In genomic region chr14:20327005-20327869, GRCh38 we compare ENCODE assay signal across 8 cellular contexts. TPM values are rescaled to one million over a fixed set of nuclear protein-coding genes. Genes with fewer than 3 reads are reported as not detected.
DNase-seq lines count a peak whose midpoint lies in the region; ATAC-seq and TF ChIP-seq lines count a peak whose summit lies in the region.

No MANE protein-coding gene starts in this region.

- peaks cover 0 to 68% (median 24%) of the 10 kb centered on the region in 9 donors for H3K36me3 ChIP-seq in heart right ventricle

- H3K36me3 Mint-ChIP-seq in activated naive CD4-positive, alpha-beta T cell treated with anti-CD3 and anti-CD28 coated beads, Interleukin-2, amount 10 ng/mL, durations not matched to agents 7 days and 5 days, result peaks cover 30% of the 10 kb centered on the region
- H3K36me3 Mint-ChIP-seq in activated naive CD8-positive, alpha-beta T cell treated with anti-CD3 and anti-CD28 coated beads for 36 hours, result peaks cover 42% of the 10 kb centered on the region

- intact Hi-C loops in heart right ventricle (cut with DNase I), result loop anchor here in 7 of 10 donors (1.0 to 10.0 kb wide), 9 partner anchors 16 to 360 kb away; partner anchors contain the start of genes PARP2 (in 2 of the 7), ANG (in 1 of the 7) and RNASE4 (in 1 of the 7)

- peak; percentile 57 for ATAC-seq in HG03342 (IDR thresholded peaks at IDR 0.05; ENCODE audit: unreplicated experiment)
- peak in 3 of 8 donors; percentile 54 to 64 (median 55) for ATAC-seq in heart right ventricle
- no peak for ATAC-seq in HG02981 (IDR thresholded peaks at IDR 0.05; ENCODE audit: unreplicated experiment)

- no peaks in the 10 kb centered on the region for H3K27me3 Mint-ChIP-seq in activated naive CD4-positive, alpha-beta T cell treated with anti-CD3 and anti-CD28 coated beads, Interleukin-2, amount 10 ng/mL, durations not matched to agents 7 days and 5 days
- H3K27me3 Mint-ChIP-seq in activated naive CD8-positive, alpha-beta T cell treated with anti-CD3 and anti-CD28 coated beads for 36 hours, result no peaks in the 10 kb centered on the region

- peak; percentile 57 to 90 (median 81) for TF ChIP-seq CTCF in heart right ventricle (IDR thresholded peaks at IDR 0.05)

- H3K27ac Mint-ChIP-seq in activated naive CD4-positive, alpha-beta T cell treated with anti-CD3 and anti-CD28 coated beads, Interleukin-2, amount 10 ng/mL, durations not matched to agents 7 days and 5 days, result peak overlapping the region; percentile 17
- peak overlapping the region; percentile 32 for H3K27ac Mint-ChIP-seq in activated naive CD8-positive, alpha-beta T cell treated with anti-CD3 and anti-CD28 coated beads for 36 hours

- no peaks in the 10 kb centered on the region for H3K27me3 ChIP-seq in heart right ventricle

- DNase-seq in activated naive CD4-positive, alpha-beta T cell treated with anti-CD3 and anti-CD28 coated beads, Interleukin-2, amount 10 ng/mL, durations not matched to agents 7 days and 5 days, result no peak
- no peak for DNase-seq in activated naive CD4-positive, alpha-beta T cell treated with Interleukin-2 at 50 U/mL for 16 hours
- DNase-seq in NCI-H524 treated with DMSO at 0.1 percent for 48 hours (lab: John Stamatoyannopoulos, UW) (peak; percentile 33), heart right ventricle (peak in 1 of 2 donors; percentile 46), renal cortical epithelial cell (ENCODE audit: low read depth) (peak; percentile 73)
- DNase-seq in activated naive CD8-positive, alpha-beta T cell treated with anti-CD3 and anti-CD28 coated beads for 36 hours, result no peak

- H3K9me3 ChIP-seq in heart right ventricle, result no peaks in the 10 kb centered on the region

- H3K9me3 Mint-ChIP-seq in activated naive CD4-positive, alpha-beta T cell treated with anti-CD3 and anti-CD28 coated beads, Interleukin-2, amount 10 ng/mL, durations not matched to agents 7 days and 5 days, result no peaks in the 10 kb centered on the region
- H3K9me3 Mint-ChIP-seq in activated naive CD8-positive, alpha-beta T cell treated with anti-CD3 and anti-CD28 coated beads for 36 hours, result no peaks in the 10 kb centered on the region

- peaks cover 0 to 36% (median 23%) of the 10 kb centered on the region in 9 donors for H3K4me1 ChIP-seq in heart right ventricle

- CTCF ChIA-PET in activated naive CD4-positive, alpha-beta T cell treated with anti-CD3 and anti-CD28 coated beads, Interleukin-2, amount 10 ng/mL, durations not matched to agents 7 days and 5 days (lab: Charles Lee), result interaction anchor here (0.5 to 4.0 kb wide), 36 partner anchors 10 to 371 kb away, joined by 3 to 74 read pairs (median 4); partner anchors contain the start of genes APEX1, PARP2, PIP4P1 and TEP1

- WGBS in heart right ventricle, 2 donors, result 46% methylated on average over 8 of the region's 8 CpGs

- H3K4me1 Mint-ChIP-seq in activated naive CD4-positive, alpha-beta T cell treated with anti-CD3 and anti-CD28 coated beads, Interleukin-2, amount 10 ng/mL, durations not matched to agents 7 days and 5 days, result peaks cover 39% of the 10 kb centered on the region
- peaks cover 36% of the 10 kb centered on the region for H3K4me1 Mint-ChIP-seq in activated naive CD8-positive, alpha-beta T cell treated with anti-CD3 and anti-CD28 coated beads for 36 hours

- H3K4me3 Mint-ChIP-seq in activated naive CD4-positive, alpha-beta T cell treated with anti-CD3 and anti-CD28 coated beads, Interleukin-2, amount 10 ng/mL, durations not matched to agents 7 days and 5 days, result no peak overlapping the region
- H3K4me3 Mint-ChIP-seq in activated naive CD8-positive, alpha-beta T cell treated with anti-CD3 and anti-CD28 coated beads for 36 hours, result peak overlapping the region; percentile 6

- peak overlapping the region in 3 of 10 donors; percentile 3 to 47 (median 6) for H3K27ac ChIP-seq in heart right ventricle

- H3K4me3 ChIP-seq in heart right ventricle, result no peak overlapping the region

RNA-seq across cellular contexts. Expression of gene CCNB1IP1, which starts 5.8 kb away (rescaled TPM):
- 10 to 100 TPM; 70.5 to 73.1 TPM for total RNA-seq in activated naive CD8-positive, alpha-beta T cell treated with anti-CD3 and anti-CD28 coated beads for 36 hours
- 10 to 100 TPM; 35.7 to 69.9 (median 56.0) TPM for total RNA-seq in heart right ventricle
- polyA plus RNA-seq in heart right ventricle, result 100 to 1,000 TPM; 105 to 126 TPM
- total RNA-seq in renal cortical epithelial cell, result 40.1 and 60.3 TPM in 2 replicates

RNA-seq across cellular contexts. Expression of gene PARP2, which starts 16.2 kb away (rescaled TPM):
- total RNA-seq in activated naive CD8-positive, alpha-beta T cell treated with anti-CD3 and anti-CD28 coated beads for 36 hours, result 10 to 100 TPM; 42.9 to 46.5 TPM
- total RNA-seq in heart right ventricle (10 to 100 TPM; 13.6 to 18.4 (median 16.0) TPM), renal cortical epithelial cell (4.2 and 12.6 TPM in 2 replicates)
- 10 to 100 TPM; 13.5 to 19.5 TPM for polyA plus RNA-seq in heart right ventricle

RNA-seq across cellular contexts. Expression of gene TTC5, which starts 21.5 kb away (rescaled TPM):
- 10 to 100 TPM; 27.5 to 27.7 TPM for total RNA-seq in activated naive CD8-positive, alpha-beta T cell treated with anti-CD3 and anti-CD28 coated beads for 36 hours
- total RNA-seq in heart right ventricle (10 to 100 TPM in 7 of 10 donors, 1 to 10 TPM in 3; 6.3 to 14.0 (median 11.3) TPM), renal cortical epithelial cell (13.2 and 26.4 TPM in 2 replicates)
- 1 to 10 TPM; 3.2 to 4.9 TPM for polyA plus RNA-seq in heart right ventricle

Comparison
In these comparisons a context has a peak if more than half of its experiments do, and no peak if none do; other contexts are left out.
1. DNase-seq: peak in NCI-H524 treated with DMSO at 0.1 percent for 48 hours (single experiment) and renal cortical epithelial cell (single experiment); none in activated naive CD4-positive, alpha-beta T cell treated with anti-CD3 and anti-CD28 coated beads, Interleukin-2, amount 10 ng/mL, durations not matched to agents 7 days and 5 days (single experiment), activated naive CD4-positive, alpha-beta T cell treated with Interleukin-2 at 50 U/mL for 16 hours (single experiment) and activated naive CD8-positive, alpha-beta T cell treated with anti-CD3 and anti-CD28 coated beads for 36 hours (single experiment).